Comparison of ENCODE assay signal across 23 cellular contexts in genomic region chr1:236484310-236484971, GRCh38.
"Had no signal": no experiment of that assay in that cellular context is flagged by ENCODE, and none has a peak within 500 bp of the region (broad histone marks: within the 10 kb centered on the region; RNA-seq: fewer than 3 reads in every experiment).

No MANE protein-coding gene starts in this region.

- DNase-seq: dermis blood vessel endothelial cell; effector memory CD4-positive, alpha-beta T cell; esophagus squamous epithelium; foreskin melanocyte; immature natural killer cell; islet precursor cell; kidney glomerular epithelial cell; left colon; left ventricle myocardium inferior; lower lobe of right lung; naive thymus-derived CD4-positive, alpha-beta T cell; occipital lobe; ovary; posterior cingulate gyrus; psoas muscle; right cardiac atrium; sigmoid colon; stimulated activated CD4-positive, alpha-beta T cell treated with anti-CD3 and anti-CD28 coated beads, Interleukin-2, amount 100 ng/mL, for 24 hours; stimulated activated CD4-positive, alpha-beta T cell treated with anti-CD3 and anti-CD28 coated beads, Interleukin-4, amount 100 ng/mL, for 24 hours; stimulated activated naive CD4-positive, alpha-beta T cell treated with Interleukin-2 at 50 U/mL for 16 hours; testis; tibial artery; uterus had no signal
